In genomic region chr5:157532022-157532421, GRCh38 we compare ENCODE assay signal across 18 cellular contexts.
"Had no signal": no experiment of that assay in that cellular context is flagged by ENCODE, and none has a peak within 500 bp of the region (broad histone marks: within the 10 kb centered on the region; RNA-seq: fewer than 3 reads in every experiment).

No MANE protein-coding gene starts in this region.

- H3K27me3 Mint-ChIP-seq: T-cell had no signal

- ATAC-seq: activated CD4-positive, CD25-positive, alpha-beta regulatory T cell treated with anti-CD3 and anti-CD28 coated beads, Interleukin-2, amount 50 U/mL, for 24 hours; activated T-cell treated with anti-CD3 and anti-CD28 coated beads, Interleukin-2, amount 50 U/mL, for 4 hours; SK-N-SH treated with all-trans-retinoic acid at 6 μM for 48 hours; T-cell; upper lobe of right lung had no signal

- H3K4me3 ChIP-seq: lung, stomach, testis, upper lobe of right lung had no signal

- H3K4me3 Mint-ChIP-seq: activated T-cell treated with anti-CD3 and anti-CD28 coated beads, Interleukin-2, amount 50 U/mL, for 4 hours; mesothelial cell of epicardium; nephron progenitor cell; T-cell had no signal

- H3K36me3 ChIP-seq: upper lobe of right lung had no signal

- H3K9me3 Mint-ChIP-seq: activated T-cell treated with anti-CD3 and anti-CD28 coated beads, Interleukin-2, amount 50 U/mL, for 4 hours; mesothelial cell of epicardium; nephron progenitor cell; T-cell had no signal

- H3K27me3 ChIP-seq: stomach, testis, upper lobe of right lung had no signal

- H3K27ac ChIP-seq: testis, upper lobe of right lung had no signal

- H3K9me3 ChIP-seq: stomach, testis, upper lobe of right lung had no signal

- H3K27ac Mint-ChIP-seq: mesothelial cell of epicardium, nephron progenitor cell, T-cell had no signal

- DNase-seq: activated effector memory CD4-positive, alpha-beta T cell treated with anti-CD3 and anti-CD28 coated beads, Interleukin-2, amount 50 U/mL, for 16 hours; activated naive CD4-positive, alpha-beta T cell treated with anti-CD3 and anti-CD28 coated beads, Interleukin-2, amount 50 U/mL, for 16 hours; activated T-cell treated with anti-CD3 and anti-CD28 coated beads, Interleukin-2, amount 50 U/mL, for 4 hours; aorta; effector CD4-positive, alpha-beta T cell; nephron progenitor cell; occipital lobe; small intestine; stimulated activated CD4-positive, alpha-beta T cell treated with anti-CD3 and anti-CD28 coated beads, Interleukin-15, amount 100 ng/mL, for 24 hours; stimulated activated CD4-positive, alpha-beta T cell treated with anti-CD3 and anti-CD28 coated beads, Interleukin-2, amount 100 ng/mL, for 48 hours; stomach; T-cell; testis; upper lobe of right lung had no signal

- H3K4me1 ChIP-seq: testis had no signal
